ENCODE assay signal across 19 cellular contexts in the genomic region with DNA sequence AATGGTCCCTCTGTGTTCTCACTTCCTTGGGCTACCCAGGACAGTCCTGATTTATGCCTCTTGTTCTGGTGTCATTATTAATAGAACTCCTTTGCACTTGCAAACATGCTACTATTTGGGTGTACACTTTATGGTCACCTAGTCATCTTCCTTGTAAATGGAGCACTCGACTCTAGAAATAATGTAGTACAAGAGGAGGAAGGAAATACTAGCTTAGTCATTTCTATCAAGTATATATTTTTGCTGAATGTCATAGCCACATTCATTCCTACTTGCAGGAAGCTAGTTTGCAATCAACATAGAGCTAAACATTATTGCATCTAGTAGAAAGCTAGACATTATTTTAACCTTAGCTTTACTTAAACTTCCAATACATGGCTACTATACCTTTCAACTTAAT.
"Had no signal": no experiment of that assay in that cellular context is flagged by ENCODE, and none has a peak within 500 bp of the region (broad histone marks: within the 10 kb centered on the region; RNA-seq: fewer than 3 reads in every experiment).

No MANE protein-coding gene starts in this region.

- DNase-seq: effector memory CD8-positive, alpha-beta T cell; esophagus squamous epithelium; foreskin keratinocyte; kidney; left cardiac atrium; left ventricle myocardium inferior; lower lobe of right lung; natural killer cell; nucleus accumbens; ovary; sigmoid colon; small intestine; stimulated activated CD4-positive, alpha-beta T cell treated with anti-CD3 and anti-CD28 coated beads, Interleukin-12 subunit alpha, Interleukin-12 subunit beta, amount 100 ng/mL, for 4 hours; stimulated activated naive CD4-positive, alpha-beta T cell; stomach; substantia nigra had no signal

- H3K27ac ChIP-seq: esophagus squamous epithelium, foreskin keratinocyte, left ventricle myocardium inferior, lower lobe of right lung, neural progenitor cell, ovary, right atrium auricular region, sigmoid colon, stomach, thoracic aorta had no signal

- H3K27me3 ChIP-seq: esophagus squamous epithelium, neural progenitor cell, ovary, right atrium auricular region, sigmoid colon, stomach had no signal

- H3K36me3 ChIP-seq: esophagus squamous epithelium, left ventricle myocardium inferior, lower lobe of right lung, neural progenitor cell, ovary, right atrium auricular region, sigmoid colon, stomach, thoracic aorta had no signal

- H3K4me2 ChIP-seq: neural progenitor cell had no signal

- H3K4me1 ChIP-seq: esophagus squamous epithelium, foreskin keratinocyte, lower lobe of right lung, neural progenitor cell, right atrium auricular region, stomach had no signal

- H3K4me3 ChIP-seq: esophagus squamous epithelium, left ventricle myocardium inferior, lower lobe of right lung, neural progenitor cell, ovary, right atrium auricular region, sigmoid colon, stomach, thoracic aorta had no signal

- H3K9ac ChIP-seq: neural progenitor cell had no signal

- ATAC-seq: effector memory CD8-positive, alpha-beta T cell; foreskin keratinocyte; left cardiac atrium; lower lobe of right lung; natural killer cell had no signal

- H3K9me3 ChIP-seq: esophagus squamous epithelium, left ventricle myocardium inferior, lower lobe of right lung, ovary, right atrium auricular region, sigmoid colon, stomach, thoracic aorta had no signal

- H2AFZ ChIP-seq: neural progenitor cell had no signal
